8 cellular contexts compared by ENCODE assay signal in the genomic region with DNA sequence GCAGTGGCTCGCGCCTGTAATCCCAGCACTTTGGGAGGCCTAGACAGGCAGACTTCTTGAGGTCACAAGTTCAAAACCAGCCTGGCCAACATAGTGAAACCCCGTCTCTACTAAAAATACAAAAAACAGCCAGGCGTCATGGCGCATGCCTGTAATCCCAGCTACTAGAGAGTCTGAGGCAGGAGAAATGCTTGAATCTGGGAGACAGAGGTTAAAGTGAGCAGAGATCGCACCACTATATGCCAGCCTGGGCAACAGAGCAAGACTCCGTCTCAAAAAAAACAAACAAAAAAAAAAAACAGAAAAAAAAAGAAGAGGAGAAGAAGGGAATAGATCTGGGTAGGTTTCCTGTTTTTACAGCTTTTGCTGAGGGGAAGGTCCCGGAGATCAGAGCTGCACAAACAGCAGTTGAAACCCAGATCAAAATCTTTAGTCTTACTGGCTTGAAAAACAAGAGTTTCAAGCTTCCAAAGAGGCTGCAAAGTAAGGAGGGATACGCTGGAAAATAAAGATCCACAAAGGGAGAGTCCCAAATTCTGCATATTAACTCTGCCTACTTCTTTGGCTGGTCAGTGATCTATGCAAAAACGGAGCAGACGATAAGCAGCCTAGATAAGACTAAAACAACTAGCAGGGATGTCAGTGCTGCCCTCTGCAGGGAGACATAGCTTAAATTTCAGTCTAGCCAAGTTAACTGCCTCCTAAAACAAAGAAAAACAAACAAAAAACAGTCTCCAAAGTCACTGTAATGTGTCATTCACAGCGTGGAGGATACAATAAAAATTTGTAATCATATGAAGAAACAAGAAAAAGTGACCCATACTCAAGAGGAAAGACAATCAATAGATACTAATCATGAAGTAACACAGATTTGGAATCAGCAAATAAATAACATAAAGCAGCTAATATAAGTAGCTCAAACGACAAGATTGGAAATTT.
DNase-seq lines count a peak whose midpoint lies in the region; ATAC-seq, FAIRE-seq and TF ChIP-seq lines count a peak whose summit lies in the region.

No MANE protein-coding gene starts in this region.

- peak overlapping the region; percentile 80 to 95 (median 90) for H3K27ac Mint-ChIP-seq in CD4-positive, alpha-beta memory T cell

- DNase-seq in CD4-positive, alpha-beta memory T cell: peak; percentile 47 to 71 (median 56)
- DNase-seq in HK-2 (ENCODE audit: unreplicated experiment) (peak; percentile 5), K562 (ENCODE audit: extremely low read depth in 1 of 4, low spot score in 3 of 4) (peak; percentile 37 to 75 (median 58)), iris pigment epithelial cell (ENCODE audit: low read depth) (peak; percentile 77), GM19240 (ENCODE audit: insufficient read length, low spot score) (no peak)
- peak; percentile 6 to 36 for DNase-seq in stimulated activated CD4-positive, alpha-beta T cell treated with anti-CD3 and anti-CD28 coated beads, Interleukin-4, amount 100 ng/mL, for 4 hours

- TF ChIP-seq POLR2A in K562 (conservative IDR thresholded peaks at IDR 0.05): no peak

- POLR2A ChIA-PET in CD4-positive, alpha-beta memory T cell (lab: Charles Lee; ENCODE audit: partially characterized antibody): interaction anchor here (0.6 to 2.5 kb wide), 12 partner anchors 12 to 329 kb away, joined by 3 to 23 read pairs (median 4); a partner anchor contains a TSS
- POLR2A ChIA-PET in K562 (lab: Yijun Ruan, JAX): interaction anchor here (0.5 to 1.8 kb wide), 12 partner anchors 9 to 1073 kb away, joined by 3 to 5 read pairs (median 4); a partner anchor contains a TSS

- H3K9ac ChIP-seq in SU-DHL-6 (ENCODE audit: low read length) (no peak overlapping the region), K562 (ENCODE audit: insufficient read depth in 1 of 2, low read depth in 2 of 2, low read length in 2 of 2) (peak overlapping the region in 1 of 2 experiments; percentile 28; a peak in 1 of 4 replicates)

- CTCF ChIA-PET in CD4-positive, alpha-beta memory T cell (lab: Charles Lee; ENCODE audit: partially characterized antibody): interaction anchor here (0.6 to 5.3 kb wide), 53 partner anchors 9 to 336 kb away, joined by 3 to 91 read pairs (median 4); a partner anchor contains a TSS
- CTCF ChIA-PET in K562 (lab: Yijun Ruan, JAX; ENCODE audit: low intra/inter-chr PET ratio): no interaction called here

- H3K27ac ChIP-seq in CD4-positive, alpha-beta memory T cell (ENCODE audit: low read depth, low read length): peak overlapping the region; percentile 30
- H3K27ac ChIP-seq in SU-DHL-6 (ENCODE audit: low read depth, low read length) (peak overlapping the region; percentile 1; the same call in 1 of the 2 replicates), K562 (ENCODE audit: extremely low read depth, low read depth, low read length) (peak overlapping the region; percentile 19; the same call in 1 of the 3 replicates)

- no TSS peak for BruUV-seq in K562 (replicated peaks; lab: Mats Ljungman, UMichigan)

- WGBS in K562 (ENCODE audit: insufficient coverage, low coverage, missing lambda C conversion rate): 43% methylated on average over 13 of the region's 13 CpGs

- peaks cover 37% of the 10 kb centered on the region for H4K20me1 ChIP-seq in SU-DHL-6 (ENCODE audit: low read depth, low read length)
- H4K20me1 ChIP-seq in K562 (replicated peaks; ENCODE audit: control insufficient read depth, insufficient read depth, low read length): peaks cover 12% of the 10 kb centered on the region

- peaks cover under 1% of the 10 kb centered on the region for H3K36me3 ChIP-seq in CD4-positive, alpha-beta memory T cell (ENCODE audit: insufficient read depth, low read length)
- peaks cover 16% of the 10 kb centered on the region for H3K36me3 ChIP-seq in SU-DHL-6 (ENCODE audit: low read length)
- H3K36me3 ChIP-seq in K562 (ENCODE audit: control insufficient read depth, insufficient read depth, low read length): peaks cover 18% of the 10 kb centered on the region

- ATAC-seq in K562 (peak; percentile 82), GM18907 (IDR thresholded peaks at IDR 0.05; ENCODE audit: unreplicated experiment) (no peak)

- H3K4me3 Mint-ChIP-seq in CD4-positive, alpha-beta memory T cell: peak overlapping the region; percentile 74 to 90 (median 84)

- intact Hi-C loops in CD4-positive, alpha-beta memory T cell (cut with micrococcal nuclease): loop anchor here (1.0 to 5.0 kb wide), 7 partner anchors 44 to 346 kb away; a partner anchor contains a TSS
- intact Hi-C loops in K562 (cut with micrococcal nuclease): loop anchor here (2.0 to 10.0 kb wide), 3 partner anchors 72 to 328 kb away; no protein-coding TSS in a partner anchor

- in situ Hi-C loops in K562 (cut with MboI): no loop called here

- H3K36me3 Mint-ChIP-seq in CD4-positive, alpha-beta memory T cell: peaks cover 9 to 19% of the 10 kb centered on the region in 2 donors

- H3K4me3 ChIP-seq in CD4-positive, alpha-beta memory T cell (ENCODE audit: low read length in 2 of 2): peak overlapping the region in 1 of 2 donors; percentile 19
- H3K4me3 ChIP-seq in SU-DHL-6 (ENCODE audit: insufficient read depth, low read length, poor library complexity, severe bottlenecking) (no peak overlapping the region), K562 (no peak overlapping the region)

- H3K9me3 Mint-ChIP-seq in CD4-positive, alpha-beta memory T cell: peaks cover 0 to 2% (median 0%) of the 10 kb centered on the region in 8 donors

- H3K9me3 ChIP-seq in CD4-positive, alpha-beta memory T cell (ENCODE audit: control insufficient read depth in 1 of 2, low read length in 2 of 2): no peaks in the 10 kb centered on the region
- H3K9me3 ChIP-seq in SU-DHL-6 (ENCODE audit: insufficient read depth, low read length): no peaks in the 10 kb centered on the region
- H3K9me3 ChIP-seq in K562 (replicated peaks; ENCODE audit: control insufficient read depth, insufficient read depth, low read depth, low read length): no peaks in the 10 kb centered on the region

- H3K27me3 ChIP-seq in CD4-positive, alpha-beta memory T cell (ENCODE audit: insufficient read depth, low read length): no peaks in the 10 kb centered on the region
- H3K27me3 ChIP-seq in SU-DHL-6 (ENCODE audit: low read length) (no peaks in the 10 kb centered on the region), K562 (ENCODE audit: control insufficient read depth in 2 of 2, insufficient read depth in 2 of 2, low read length in 2 of 2) (no peaks in the 10 kb centered on the region)

- H3K4me2 ChIP-seq in SU-DHL-6 (ENCODE audit: low read depth, low read length, poor library complexity, severe bottlenecking) (no peak overlapping the region), K562 (ENCODE audit: insufficient read depth, low read length) (peak overlapping the region; percentile 36)

- H3K9me1 ChIP-seq in K562 (ENCODE audit: control insufficient read depth, insufficient read depth, low read length): no peaks in the 10 kb centered on the region

- peaks cover 72% of the 10 kb centered on the region for H3K4me1 ChIP-seq in CD4-positive, alpha-beta memory T cell (ENCODE audit: insufficient read depth, low read length)
- H3K4me1 ChIP-seq in K562 (replicated peaks in 1 of 2; ENCODE audit: control insufficient read depth in 2 of 2, insufficient read depth in 2 of 2, low read length in 2 of 2): peaks cover 0 to 21% of the 10 kb centered on the region in 2 experiments; a peak in 2 of 5 replicates

- TF ChIP-seq RAD21 in K562 (CRISPR knock-in tag; conservative IDR thresholded peaks at IDR 0.05 in 1 of 2, IDR thresholded peaks at IDR 0.05 in 1 of 2): peak; percentile 53 to 54

- peak; percentile 47; the same call in 1 of the 2 replicates for TF ChIP-seq EP300 in K562 (IDR thresholded peaks at IDR 0.05; ENCODE audit: low read length)

- H3K27me3 Mint-ChIP-seq in CD4-positive, alpha-beta memory T cell: no peaks in the 10 kb centered on the region

- H3K79me2 ChIP-seq in SU-DHL-6 (ENCODE audit: insufficient read depth, low read length) (peaks cover 98% of the 10 kb centered on the region), K562 (ENCODE audit: control insufficient read depth, insufficient read depth, low read length) (peaks cover 99% of the 10 kb centered on the region)

- peaks cover 48 to 78% (median 65%) of the 10 kb centered on the region in 4 donors for H3K4me1 Mint-ChIP-seq in CD4-positive, alpha-beta memory T cell

- peak; percentile 80 for FAIRE-seq in K562 (lab: Jason Lieb, UNC)

- no peaks in the 10 kb centered on the region for H3K9me2 ChIP-seq in SU-DHL-6 (replicated peaks; ENCODE audit: insufficient read depth, low read length)

- TF ChIP-seq CTCF in SU-DHL-6 (IDR thresholded peaks at IDR 0.05; ENCODE audit: insufficient read depth, low read length, poor library complexity, severe bottlenecking) (peak; percentile 65), K562 (IDR thresholded peaks at IDR 0.05 in 2 of 3, conservative IDR thresholded peaks at IDR 0.05 in 1 of 3; ENCODE audit: insufficient read depth in 2 of 3, low read depth in 1 of 3, low read length in 3 of 3) (peak; percentile 56 to 78 (median 70))

- peaks cover 25% of the 10 kb centered on the region; the same call in 1 of the 2 replicates for H3F3A ChIP-seq in SU-DHL-6 (ENCODE audit: insufficient read depth)

- no peak overlapping the region for H2AFZ ChIP-seq in SU-DHL-6 (ENCODE audit: low read depth, low read length, severe bottlenecking)
- no peak overlapping the region for H2AFZ ChIP-seq in K562 (ENCODE audit: low read depth, low read length)

TF ChIP-seq in K562, 482 proteins besides CTCF, POLR2A, EP300 and RAD21 (continues in another document):
- TF ChIP-seq, protein P1, sequence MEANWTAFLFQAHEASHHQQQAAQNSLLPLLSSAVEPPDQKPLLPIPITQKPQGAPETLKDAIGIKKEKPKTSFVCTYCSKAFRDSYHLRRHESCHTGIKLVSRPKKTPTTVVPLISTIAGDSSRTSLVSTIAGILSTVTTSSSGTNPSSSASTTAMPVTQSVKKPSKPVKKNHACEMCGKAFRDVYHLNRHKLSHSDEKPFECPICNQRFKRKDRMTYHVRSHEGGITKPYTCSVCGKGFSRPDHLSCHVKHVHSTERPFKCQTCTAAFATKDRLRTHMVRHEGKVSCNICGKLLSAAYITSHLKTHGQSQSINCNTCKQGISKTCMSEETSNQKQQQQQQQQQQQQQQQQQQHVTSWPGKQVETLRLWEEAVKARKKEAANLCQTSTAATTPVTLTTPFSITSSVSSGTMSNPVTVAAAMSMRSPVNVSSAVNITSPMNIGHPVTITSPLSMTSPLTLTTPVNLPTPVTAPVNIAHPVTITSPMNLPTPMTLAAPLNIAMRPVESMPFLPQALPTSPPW (CRISPR knock-in tag; IDR thresholded peaks at IDR 0.05): no peak
- TF ChIP-seq TARDBP (IDR thresholded peaks at IDR 0.05): 0 out of 2 replicates have a peak, but pooled peaks have one; percentile 19
- TF ChIP-seq RCOR1 (IDR thresholded peaks at IDR 0.05; ENCODE audit: borderline replicate concordance in 1 of 2, low read depth in 2 of 2, low read length in 2 of 2): peak in 1 of 2 experiments; percentile 38; a peak in 1 of 4 replicates
- TF ChIP-seq HCFC1 (IDR thresholded peaks at IDR 0.05; ENCODE audit: low read depth, low read length): 0 out of 2 replicates have a peak, but pooled peaks have one; percentile 14
- TF ChIP-seq MED1 (CRISPR knock-in tag; IDR thresholded peaks at IDR 0.05; ENCODE audit: borderline replicate concordance): no peak
- TF ChIP-seq TBL1XR1 (IDR thresholded peaks at IDR 0.05; ENCODE audit: low read length in 2 of 2): peak in 1 of 2 experiments; percentile 56; a peak in 1 of 4 replicates
- peak; percentile 83 for TF ChIP-seq SMARCA4 (IDR thresholded peaks at IDR 0.05)
- TF ChIP-seq NCOR1 (IDR thresholded peaks at IDR 0.05): peak; percentile 49; the same call in 1 of the 2 replicates
